Comparison of ENCODE assay signal across 9 cellular contexts in genomic region chr11:15006139-15006759, GRCh38. TPM values are rescaled to one million over a fixed set of nuclear protein-coding genes. Genes with fewer than 3 reads are reported as not detected.
DNase-seq lines count a peak whose midpoint lies in the region; ATAC-seq, FAIRE-seq and TF ChIP-seq lines count a peak whose summit lies in the region.
"Had no signal": no experiment of that assay in that cellular context is flagged by ENCODE, and none has a peak within 500 bp of the region (broad histone marks: within the 10 kb centered on the region; RNA-seq: fewer than 3 reads in every experiment).

No MANE protein-coding gene starts in this region.

- no peak overlapping the region for H3K27ac Mint-ChIP-seq in nephron progenitor cell
- no peak overlapping the region for H3K27ac Mint-ChIP-seq in activated T-helper 2 cell treated with anti-CD3 and anti-CD28 coated beads, Interferon-gamma antibody, Interleukin-2, Interleukin-4, amounts not matched to agents 10 μg/mL and 5 μg/mL and 100 μg/mL, durations not matched to agents 14 hours and 24 hours and 36 hours
- H3K27ac Mint-ChIP-seq: nephron had no signal

- H3K36me3 Mint-ChIP-seq in nephron progenitor cell (ENCODE audit: low read depth), result no peaks in the 10 kb centered on the region
- H3K36me3 Mint-ChIP-seq in activated T-helper 2 cell treated with anti-CD3 and anti-CD28 coated beads, Interferon-gamma antibody, Interleukin-2, Interleukin-4, amounts not matched to agents 10 μg/mL and 5 μg/mL and 100 μg/mL, durations not matched to agents 14 hours and 24 hours and 36 hours (ENCODE audit: low read depth), result no peaks in the 10 kb centered on the region

- WGBS in GM12878 (ENCODE audit: insufficient coverage, insufficient replicate concordance, low lambda C conversion rate, missing lambda C conversion rate), result 34% methylated on average over 5 of the region's 5 CpGs

- H2AFZ ChIP-seq in GM12878 (ENCODE audit: control insufficient read depth, low read depth, low read length), result no peak overlapping the region

- H3K4me1 ChIP-seq in GM12878 (ENCODE audit: control insufficient read depth, insufficient read depth, low read length), result no peaks in the 10 kb centered on the region

- no peaks in the 10 kb centered on the region for H3K9me3 Mint-ChIP-seq in nephron progenitor cell
- no peaks in the 10 kb centered on the region for H3K9me3 Mint-ChIP-seq in activated T-helper 2 cell treated with anti-CD3 and anti-CD28 coated beads, Interferon-gamma antibody, Interleukin-2, Interleukin-4, amounts not matched to agents 10 μg/mL and 5 μg/mL and 100 μg/mL, durations not matched to agents 14 hours and 24 hours and 36 hours

- FAIRE-seq in GM12878 (lab: Jason Lieb, UNC), result peak; percentile 57

- SMC1A ChIA-PET in GM12878 (lab: Charles Lee; ENCODE audit: uncharacterized antibody, unreplicated experiment), result interaction anchor here (0.6 to 2.9 kb wide), 9 partner anchors 12 to 389 kb away, joined by 3 to 21 read pairs (median 3); no protein-coding TSS in a partner anchor

- RAD21 ChIA-PET in GM12878 (lab: Charles Lee; ENCODE audit: unreplicated experiment), result interaction anchor here (0.8 to 2.5 kb wide), 2 partner anchors 33 to 98 kb away, joined by 3 to 13 read pairs; no protein-coding TSS in a partner anchor

- CTCF ChIA-PET in GM12878 (lab: Yijun Ruan, JAX), result interaction anchor here (0.6 to 3.6 kb wide), 29 partner anchors 8 to 702 kb away, joined by 3 to 59 read pairs (median 4); no protein-coding TSS in a partner anchor

- no peaks in the 10 kb centered on the region for H3K79me2 ChIP-seq in GM12878 (ENCODE audit: control insufficient read depth, insufficient read depth, low read length)

- BruUV-seq in GM12878 (replicated peaks; lab: Mats Ljungman, UMichigan), result no TSS peak

- H3K4me3 ChIP-seq in GM06990 (replicated peaks; ENCODE audit: low read depth, low read length), result no peak overlapping the region
- H3K4me3 ChIP-seq in GM12878, result no peak overlapping the region

- POLR2A ChIA-PET in GM12878 (lab: Charles Lee), result no interaction called here

- no peak overlapping the region for H3K4me2 ChIP-seq in GM12878 (ENCODE audit: control insufficient read depth, insufficient read depth)

- no peak for TF ChIP-seq POLR2A in GM12878 (IDR thresholded peaks at IDR 0.05; ENCODE audit: low read depth, low read length)

- ATAC-seq in HG03175 (IDR thresholded peaks at IDR 0.05; ENCODE audit: unreplicated experiment), result peak; percentile 74
- ATAC-seq in GM12878, result peak; percentile 86

- peak; percentile 8 for DNase-seq in AG08395 (ENCODE audit: low spot score)
- peak; percentile 5 for DNase-seq in GM06990 (ENCODE audit: extremely low read depth, insufficient read length)
- peak; percentile 30 to 56 for DNase-seq in NCI-H524 (lab: John Stamatoyannopoulos, UW)
- DNase-seq in GM12878 (ENCODE audit: low read depth, low spot score), result peak; percentile 0
- no peak for DNase-seq in nephron progenitor cell
- DNase-seq in caudate nucleus (lab: John Stamatoyannopoulos, UW), result no peak
- no peak for DNase-seq in activated T-helper 2 cell treated with anti-CD3 and anti-CD28 coated beads, Interferon-gamma antibody, Interleukin-2, Interleukin-4, amounts not matched to agents 10 μg/mL and 5 μg/mL and 100 μg/mL, durations not matched to agents 14 hours and 24 hours and 36 hours (ENCODE audit: low spot score)

- in situ Hi-C loops in GM12878 (cut with MboI), result no loop called here

- no peaks in the 10 kb centered on the region for H3K4me1 Mint-ChIP-seq in nephron progenitor cell
- H3K4me1 Mint-ChIP-seq in activated T-helper 2 cell treated with anti-CD3 and anti-CD28 coated beads, Interferon-gamma antibody, Interleukin-2, Interleukin-4, amounts not matched to agents 10 μg/mL and 5 μg/mL and 100 μg/mL, durations not matched to agents 14 hours and 24 hours and 36 hours (ENCODE audit: low read depth), result no peaks in the 10 kb centered on the region
- H3K4me1 Mint-ChIP-seq: nephron had no signal

- H3K27me3 ChIP-seq in GM06990 (replicated peaks; ENCODE audit: control insufficient read depth, insufficient read depth, low read length), result no peaks in the 10 kb centered on the region
- no peaks in the 10 kb centered on the region; a peak in 1 of 4 replicates for H3K27me3 ChIP-seq in GM12878 (replicated peaks in 1 of 2; ENCODE audit: control insufficient read depth in 2 of 2, insufficient read depth in 2 of 2, low read length in 1 of 2)

- peak; percentile 49 for TF ChIP-seq RAD21 in GM12878 (IDR thresholded peaks at IDR 0.05; ENCODE audit: insufficient read depth, low read depth, low read length)

- intact Hi-C loops in GM12878 (cut with micrococcal nuclease; ENCODE audit: unreplicated experiment), result loop anchor here (1.0 to 10.0 kb wide), 4 partner anchors 37 to 471 kb away; no protein-coding TSS in a partner anchor
- intact Hi-C loops in activated T-helper 2 cell treated with anti-CD3 and anti-CD28 coated beads, Interferon-gamma antibody, Interleukin-2, Interleukin-4, amounts not matched to agents 10 μg/mL and 5 μg/mL and 100 μg/mL, durations not matched to agents 14 hours and 24 hours and 36 hours (cut with micrococcal nuclease), result loop anchor here (1.0 to 2.0 kb wide), 2 partner anchors 31 to 98 kb away; no protein-coding TSS in a partner anchor

- H3K36me3 ChIP-seq in GM06990 (ENCODE audit: control insufficient read depth, insufficient read depth, low read length) (no peaks in the 10 kb centered on the region), GM12878 (ENCODE audit: control insufficient read depth in 2 of 2, insufficient read depth in 2 of 2, low read length in 1 of 2) (no peaks in the 10 kb centered on the region)

- H3K9me3 ChIP-seq in GM12878 (replicated peaks; ENCODE audit: control insufficient read depth, insufficient read depth, low read length), result no peaks in the 10 kb centered on the region

- H3K27ac ChIP-seq in GM12878 (ENCODE audit: control insufficient read depth, insufficient read depth) (no peak overlapping the region), caudate nucleus (ENCODE audit: low read depth, low read length) (no peak overlapping the region)

- no peaks in the 10 kb centered on the region for H4K20me1 ChIP-seq in GM12878 (ENCODE audit: control insufficient read depth, insufficient read depth)

- H3K27me3 Mint-ChIP-seq in nephron progenitor cell (ENCODE audit: low read depth, poor library complexity), result peaks cover 14% of the 10 kb centered on the region
- peaks cover 58% of the 10 kb centered on the region for H3K27me3 Mint-ChIP-seq in activated T-helper 2 cell treated with anti-CD3 and anti-CD28 coated beads, Interferon-gamma antibody, Interleukin-2, Interleukin-4, amounts not matched to agents 10 μg/mL and 5 μg/mL and 100 μg/mL, durations not matched to agents 14 hours and 24 hours and 36 hours (ENCODE audit: low read depth)

- H3K4me3 Mint-ChIP-seq in nephron progenitor cell, result no peak overlapping the region
- H3K4me3 Mint-ChIP-seq in activated T-helper 2 cell treated with anti-CD3 and anti-CD28 coated beads, Interferon-gamma antibody, Interleukin-2, Interleukin-4, amounts not matched to agents 10 μg/mL and 5 μg/mL and 100 μg/mL, durations not matched to agents 14 hours and 24 hours and 36 hours (ENCODE audit: low read depth), result no peak overlapping the region
- H3K4me3 Mint-ChIP-seq: nephron had no signal

- TF ChIP-seq EP300 in GM12878 (IDR thresholded peaks at IDR 0.05; ENCODE audit: borderline replicate concordance in 1 of 2, control insufficient read depth in 1 of 2, low read depth in 2 of 2, low read length in 2 of 2), result no peak

- no peak overlapping the region for H3K9ac ChIP-seq in GM12878 (ENCODE audit: control insufficient read depth, insufficient read depth, low read length)

- TF ChIP-seq CTCF in GM06990 (IDR thresholded peaks at IDR 0.05; ENCODE audit: insufficient read depth, low read length, poor library complexity, severe bottlenecking) (peak; percentile 65), GM12878 (IDR thresholded peaks at IDR 0.05 in 2 of 3, conservative IDR thresholded peaks at IDR 0.05 in 1 of 3; ENCODE audit: control insufficient read depth in 2 of 3, extremely low read depth in 1 of 3, insufficient read depth in 1 of 3, low read depth in 3 of 3, low read length in 3 of 3) (peak; percentile 33 to 53 (median 50); a peak in 5 of 6 replicates), nephron progenitor cell (IDR thresholded peaks at IDR 0.05) (peak; percentile 44)

TF ChIP-seq in GM12878, 131 proteins besides CTCF, POLR2A, EP300 and RAD21 (continues in another document):
- TF ChIP-seq, protein P1, sequence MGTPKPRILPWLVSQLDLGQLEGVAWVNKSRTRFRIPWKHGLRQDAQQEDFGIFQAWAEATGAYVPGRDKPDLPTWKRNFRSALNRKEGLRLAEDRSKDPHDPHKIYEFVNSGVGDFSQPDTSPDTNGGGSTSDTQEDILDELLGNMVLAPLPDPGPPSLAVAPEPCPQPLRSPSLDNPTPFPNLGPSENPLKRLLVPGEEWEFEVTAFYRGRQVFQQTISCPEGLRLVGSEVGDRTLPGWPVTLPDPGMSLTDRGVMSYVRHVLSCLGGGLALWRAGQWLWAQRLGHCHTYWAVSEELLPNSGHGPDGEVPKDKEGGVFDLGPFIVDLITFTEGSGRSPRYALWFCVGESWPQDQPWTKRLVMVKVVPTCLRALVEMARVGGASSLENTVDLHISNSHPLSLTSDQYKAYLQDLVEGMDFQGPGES (IDR thresholded peaks at IDR 0.05), result no peak
- TF ChIP-seq SMC3 (IDR thresholded peaks at IDR 0.05; ENCODE audit: borderline replicate concordance, low read length), result peak; percentile 32; the same call in 1 of the 2 replicates
- TF ChIP-seq MTA3 (IDR thresholded peaks at IDR 0.05; ENCODE audit: borderline replicate concordance, low read length), result no peak
- no peak for TF ChIP-seq RELA (IDR thresholded peaks at IDR 0.05; ENCODE audit: borderline replicate concordance, partially characterized antibody)

RNA-seq across cellular contexts. Expression of gene CALCA, which starts 34.1 kb away (rescaled TPM):
- not detected in 2 replicates for total RNA-seq in GM12878 (2013; cell fraction: nucleolus; rRNA removed)
- not detected in 2 replicates for total RNA-seq in GM12878 (2014; rRNA removed)
- not detected in 2 replicates for total RNA-seq in GM12878 (2014; rRNA removed; fragmentation: Illumina TruSeq; extraction: Trizol)
- total RNA-seq in GM12878 (2021), result not detected in 2 replicates
- not detected for polyA plus RNA-seq in GM12878 (2011; ENCODE audit: low read depth)
- polyA plus RNA-seq in GM12878 (2011; rRNA removed), result not detected in 2 replicates
- polyA plus RNA-seq in GM12878 (2011; cell fraction: cytosol; rRNA removed), result not detected in 2 replicates
- polyA plus RNA-seq in GM12878 (2011; cell fraction: nucleus; rRNA removed), result not detected in 2 replicates
- polyA plus RNA-seq in GM12878 (2012), result not detected in 2 replicates
- not detected in 2 replicates for polyA plus RNA-seq in GM12878 (2014; fragmentation: Illumina TruSeq; extraction: Trizol)
- not detected for polyA plus RNA-seq in GM12878 (2014; fragmentation: Nextera tagmentation; extraction: Ambion mirVana)
- polyA plus RNA-seq in GM12878 (2014; rRNA removed), result not detected in 2 replicates
- not detected for polyA plus RNA-seq in GM12878 (2016; fragmentation: Nextera tagmentation; extraction: Ambion mirVana)
- not detected in 2 replicates for polyA minus RNA-seq in GM12878 (2011; rRNA and poly(A)+ RNA removed)
- polyA minus RNA-seq in GM12878 (2011; cell fraction: cytosol; rRNA and poly(A)+ RNA removed), result not detected in 2 replicates
- not detected in 2 replicates for polyA minus RNA-seq in GM12878 (2011; cell fraction: nucleus; rRNA and poly(A)+ RNA removed)
- not detected in 2 replicates for total RNA-seq in activated T-helper 2 cell treated with anti-CD3 and anti-CD28 coated beads, Interferon-gamma antibody, Interleukin-2, Interleukin-4, amounts not matched to agents 10 μg/mL and 5 μg/mL and 100 μg/mL, durations not matched to agents 14 hours and 24 hours and 36 hours

Comparison
In these comparisons a context has a peak if more than half of its experiments do, and no peak if none do; other contexts are left out.
1. DNase-seq: peak in AG08395 (single experiment), GM06990 (single experiment), NCI-H524 (2 of 2) and GM12878 (single experiment); none in nephron progenitor cell (single experiment), caudate nucleus (0 of 61) and activated T-helper 2 cell treated with anti-CD3 and anti-CD28 coated beads, Interferon-gamma antibody, Interleukin-2, Interleukin-4, amounts not matched to agents 10 μg/mL and 5 μg/mL and 100 μg/mL, durations not matched to agents 14 hours and 24 hours and 36 hours (single experiment).
2. Peak in every context shown above with its lines, with median percentiles within 50 percentile points of each other: CTCF ChIP-seq.